ENCODE assay signal across 18 cellular contexts in the genomic region with DNA sequence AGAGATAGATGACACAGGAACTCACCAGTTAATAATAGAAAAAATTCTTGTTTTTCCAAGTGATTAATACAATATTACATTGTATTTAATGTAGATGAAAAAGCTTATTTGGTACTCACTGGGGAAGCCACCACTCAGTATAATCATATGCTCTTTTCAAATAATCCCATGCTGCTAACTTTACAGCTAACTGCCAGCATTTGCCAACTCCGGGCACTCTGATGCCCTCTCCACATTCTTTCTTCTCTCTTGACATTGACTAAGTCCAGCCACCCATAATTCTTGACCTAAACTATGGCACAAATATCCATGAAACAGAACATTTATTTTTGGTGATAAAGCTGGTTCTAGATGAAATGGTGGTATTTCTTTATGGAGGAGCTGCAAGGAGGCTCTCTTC.
DNase-seq lines count a peak whose midpoint lies in the region; ATAC-seq and TF ChIP-seq lines count a peak whose summit lies in the region.
"Had no signal": no experiment of that assay in that cellular context is flagged by ENCODE, and none has a peak within 500 bp of the region (broad histone marks: within the 10 kb centered on the region; RNA-seq: fewer than 3 reads in every experiment).

No MANE protein-coding gene starts in this region.

- H3K36me3 ChIP-seq in heart left ventricle (no peaks in the 10 kb centered on the region), thyroid gland (no peaks in the 10 kb centered on the region)
- H3K36me3 ChIP-seq: BLaER1 treated with 17β-estradiol and CSF1 and Interleukin-3, amounts not matched to agents 10 nM and 100 nM had no signal

- H3K4me3 ChIP-seq in heart left ventricle (no peak overlapping the region), thyroid gland (replicated peaks in 1 of 3) (no peak overlapping the region)
- H3K4me3 ChIP-seq: A549; BLaER1 treated with 17β-estradiol and CSF1 and Interleukin-3, amounts not matched to agents 10 nM and 100 nM had no signal

- intact Hi-C loops in heart left ventricle (cut with DNase I): no loop called here
- intact Hi-C loops in cardiac septum (cut with DNase I): no loop called here
- intact Hi-C loops in thyroid gland (cut with DNase I): no loop called here

- TF ChIP-seq CTCF in heart left ventricle (IDR thresholded peaks at IDR 0.05) (no peak), thyroid gland (IDR thresholded peaks at IDR 0.05) (no peak)

- no peak for TF ChIP-seq POLR2A in heart left ventricle (IDR thresholded peaks at IDR 0.05)
- TF ChIP-seq POLR2A in thyroid gland (IDR thresholded peaks at IDR 0.05): no peak

- H3K4me1 ChIP-seq in heart left ventricle: peaks cover 0 to 18% (median 4%) of the 10 kb centered on the region in 12 donors
- peaks cover 21 to 35% of the 10 kb centered on the region in 2 donors for H3K4me1 ChIP-seq in thyroid gland
- H3K4me1 ChIP-seq: BLaER1 treated with 17β-estradiol and CSF1 and Interleukin-3, amounts not matched to agents 10 nM and 100 nM had no signal

- H3K9me3 ChIP-seq in heart left ventricle (no peaks in the 10 kb centered on the region), thyroid gland (no peaks in the 10 kb centered on the region)
- H3K9me3 ChIP-seq: A549; BLaER1 treated with 17β-estradiol and CSF1 and Interleukin-3, amounts not matched to agents 10 nM and 100 nM; Caco-2 had no signal

- ATAC-seq in heart left ventricle (peak in 3 of 4 donors; percentile 46 to 68 (median 50)), SK-N-SH treated with all-trans-retinoic acid at 6 μM for 48 hours (peak; percentile 25; the same call in 1 of the 3 replicates)
- ATAC-seq: A549; CD8-positive, alpha-beta T cell had no signal

- DNase-seq in heart left ventricle (no peak), cardiac septum (ENCODE audit: low spot score) (no peak), NCI-H69 (lab: John Stamatoyannopoulos, UW) (peak; percentile 11), thyroid gland (peak; percentile 45 to 48), cortex of kidney (lab: John Stamatoyannopoulos, UW) (no peak), MV-4-11 (lab: John Stamatoyannopoulos, UW) (no peak)
- DNase-seq: AML-193; Caco-2; Calu3; CD4-positive, alpha-beta T cell; CD8-positive, alpha-beta T cell; DMS79 treated with DMSO at 0.1 percent for 48 hours; GF-D8 had no signal

- 48 to 76% (median 51%) methylated on average over 1 of the region's 1 CpG for WGBS in heart left ventricle, 4 donors
- 39 to 56% methylated on average over 1 of the region's 1 CpG for WGBS in thyroid gland, 2 donors

- H3K27ac ChIP-seq in heart left ventricle (no peak overlapping the region), thyroid gland (peak overlapping the region in 1 of 3 donors; percentile 11)
- H3K27ac ChIP-seq: 22Rv1; A549; BLaER1 treated with 17β-estradiol and CSF1 and Interleukin-3, amounts not matched to agents 10 nM and 100 nM; C4-2B had no signal

- H3K27me3 ChIP-seq in heart left ventricle (no peaks in the 10 kb centered on the region), thyroid gland (no peaks in the 10 kb centered on the region)
- H3K27me3 ChIP-seq: BLaER1 treated with 17β-estradiol and CSF1 and Interleukin-3, amounts not matched to agents 10 nM and 100 nM had no signal

TF ChIP-seq in SK-N-SH treated with all-trans-retinoic acid at 6 μM for 48 hours, 23 proteins besides CTCF, POLR2A, EP300 and RAD21:
- TF ChIP-seq, protein P1, sequence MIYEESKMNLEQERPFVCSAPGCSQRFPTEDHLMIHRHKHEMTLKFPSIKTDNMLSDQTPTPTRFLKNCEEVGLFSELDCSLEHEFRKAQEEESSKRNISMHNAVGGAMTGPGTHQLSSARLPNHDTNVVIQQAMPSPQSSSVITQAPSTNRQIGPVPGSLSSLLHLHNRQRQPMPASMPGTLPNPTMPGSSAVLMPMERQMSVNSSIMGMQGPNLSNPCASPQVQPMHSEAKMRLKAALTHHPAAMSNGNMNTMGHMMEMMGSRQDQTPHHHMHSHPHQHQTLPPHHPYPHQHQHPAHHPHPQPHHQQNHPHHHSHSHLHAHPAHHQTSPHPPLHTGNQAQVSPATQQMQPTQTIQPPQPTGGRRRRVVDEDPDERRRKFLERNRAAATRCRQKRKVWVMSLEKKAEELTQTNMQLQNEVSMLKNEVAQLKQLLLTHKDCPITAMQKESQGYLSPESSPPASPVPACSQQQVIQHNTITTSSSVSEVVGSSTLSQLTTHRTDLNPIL (CRISPR knock-in tag; IDR thresholded peaks at IDR 0.05; ENCODE audit: low read depth): no peak
- no peak for TF ChIP-seq PPARA (CRISPR knock-in tag; IDR thresholded peaks at IDR 0.05; ENCODE audit: borderline replicate concordance)
- no peak for TF ChIP-seq ESRRG (CRISPR knock-in tag; IDR thresholded peaks at IDR 0.05)
- TF ChIP-seq ZNF565 (CRISPR knock-in tag; conservative IDR thresholded peaks at IDR 0.05; ENCODE audit: low read depth): no peak
- no peak for TF ChIP-seq ISL1 (CRISPR knock-in tag; IDR thresholded peaks at IDR 0.05)
- TF ChIP-seq, protein P2, sequence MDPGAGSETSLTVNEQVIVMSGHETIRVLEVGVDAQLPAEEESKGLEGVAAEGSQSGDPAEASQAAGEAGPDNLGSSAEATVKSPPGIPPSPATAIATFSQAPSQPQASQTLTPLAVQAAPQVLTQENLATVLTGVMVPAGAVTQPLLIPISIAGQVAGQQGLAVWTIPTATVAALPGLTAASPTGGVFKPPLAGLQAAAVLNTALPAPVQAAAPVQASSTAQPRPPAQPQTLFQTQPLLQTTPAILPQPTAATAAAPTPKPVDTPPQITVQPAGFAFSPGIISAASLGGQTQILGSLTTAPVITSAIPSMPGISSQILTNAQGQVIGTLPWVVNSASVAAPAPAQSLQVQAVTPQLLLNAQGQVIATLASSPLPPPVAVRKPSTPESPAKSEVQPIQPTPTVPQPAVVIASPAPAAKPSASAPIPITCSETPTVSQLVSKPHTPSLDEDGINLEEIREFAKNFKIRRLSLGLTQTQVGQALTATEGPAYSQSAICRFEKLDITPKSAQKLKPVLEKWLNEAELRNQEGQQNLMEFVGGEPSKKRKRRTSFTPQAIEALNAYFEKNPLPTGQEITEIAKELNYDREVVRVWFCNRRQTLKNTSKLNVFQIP (CRISPR knock-in tag; IDR thresholded peaks at IDR 0.05; ENCODE audit: borderline replicate concordance, low read depth): no peak
- TF ChIP-seq TOX (CRISPR knock-in tag; IDR thresholded peaks at IDR 0.05; ENCODE audit: borderline replicate concordance): no peak
- no peak for TF ChIP-seq OSR1 (CRISPR knock-in tag; IDR thresholded peaks at IDR 0.05)
- no peak for TF ChIP-seq RARB (CRISPR knock-in tag; IDR thresholded peaks at IDR 0.05)
- TF ChIP-seq, protein P3, sequence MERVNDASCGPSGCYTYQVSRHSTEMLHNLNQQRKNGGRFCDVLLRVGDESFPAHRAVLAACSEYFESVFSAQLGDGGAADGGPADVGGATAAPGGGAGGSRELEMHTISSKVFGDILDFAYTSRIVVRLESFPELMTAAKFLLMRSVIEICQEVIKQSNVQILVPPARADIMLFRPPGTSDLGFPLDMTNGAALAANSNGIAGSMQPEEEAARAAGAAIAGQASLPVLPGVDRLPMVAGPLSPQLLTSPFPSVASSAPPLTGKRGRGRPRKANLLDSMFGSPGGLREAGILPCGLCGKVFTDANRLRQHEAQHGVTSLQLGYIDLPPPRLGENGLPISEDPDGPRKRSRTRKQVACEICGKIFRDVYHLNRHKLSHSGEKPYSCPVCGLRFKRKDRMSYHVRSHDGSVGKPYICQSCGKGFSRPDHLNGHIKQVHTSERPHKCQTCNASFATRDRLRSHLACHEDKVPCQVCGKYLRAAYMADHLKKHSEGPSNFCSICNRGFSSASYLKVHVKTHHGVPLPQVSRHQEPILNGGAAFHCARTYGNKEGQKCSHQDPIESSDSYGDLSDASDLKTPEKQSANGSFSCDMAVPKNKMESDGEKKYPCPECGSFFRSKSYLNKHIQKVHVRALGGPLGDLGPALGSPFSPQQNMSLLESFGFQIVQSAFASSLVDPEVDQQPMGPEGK (CRISPR knock-in tag; IDR thresholded peaks at IDR 0.05; ENCODE audit: borderline replicate concordance): no peak
- TF ChIP-seq, protein P4, sequence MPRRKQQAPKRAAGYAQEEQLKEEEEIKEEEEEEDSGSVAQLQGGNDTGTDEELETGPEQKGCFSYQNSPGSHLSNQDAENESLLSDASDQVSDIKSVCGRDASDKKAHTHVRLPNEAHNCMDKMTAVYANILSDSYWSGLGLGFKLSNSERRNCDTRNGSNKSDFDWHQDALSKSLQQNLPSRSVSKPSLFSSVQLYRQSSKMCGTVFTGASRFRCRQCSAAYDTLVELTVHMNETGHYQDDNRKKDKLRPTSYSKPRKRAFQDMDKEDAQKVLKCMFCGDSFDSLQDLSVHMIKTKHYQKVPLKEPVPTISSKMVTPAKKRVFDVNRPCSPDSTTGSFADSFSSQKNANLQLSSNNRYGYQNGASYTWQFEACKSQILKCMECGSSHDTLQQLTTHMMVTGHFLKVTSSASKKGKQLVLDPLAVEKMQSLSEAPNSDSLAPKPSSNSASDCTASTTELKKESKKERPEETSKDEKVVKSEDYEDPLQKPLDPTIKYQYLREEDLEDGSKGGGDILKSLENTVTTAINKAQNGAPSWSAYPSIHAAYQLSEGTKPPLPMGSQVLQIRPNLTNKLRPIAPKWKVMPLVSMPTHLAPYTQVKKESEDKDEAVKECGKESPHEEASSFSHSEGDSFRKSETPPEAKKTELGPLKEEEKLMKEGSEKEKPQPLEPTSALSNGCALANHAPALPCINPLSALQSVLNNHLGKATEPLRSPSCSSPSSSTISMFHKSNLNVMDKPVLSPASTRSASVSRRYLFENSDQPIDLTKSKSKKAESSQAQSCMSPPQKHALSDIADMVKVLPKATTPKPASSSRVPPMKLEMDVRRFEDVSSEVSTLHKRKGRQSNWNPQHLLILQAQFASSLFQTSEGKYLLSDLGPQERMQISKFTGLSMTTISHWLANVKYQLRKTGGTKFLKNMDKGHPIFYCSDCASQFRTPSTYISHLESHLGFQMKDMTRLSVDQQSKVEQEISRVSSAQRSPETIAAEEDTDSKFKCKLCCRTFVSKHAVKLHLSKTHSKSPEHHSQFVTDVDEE (CRISPR knock-in tag; IDR thresholded peaks at IDR 0.05): no peak
- TF ChIP-seq SNAI2 (CRISPR knock-in tag; IDR thresholded peaks at IDR 0.05): no peak
- no peak for TF ChIP-seq BACH2 (CRISPR knock-in tag; IDR thresholded peaks at IDR 0.05; ENCODE audit: borderline replicate concordance)
- no peak for TF ChIP-seq ZNF70 (CRISPR knock-in tag; IDR thresholded peaks at IDR 0.05)
- no peak for TF ChIP-seq ZFP3 (CRISPR knock-in tag; IDR thresholded peaks at IDR 0.05)
- no peak for TF ChIP-seq ARNTL (CRISPR knock-in tag; IDR thresholded peaks at IDR 0.05; ENCODE audit: borderline replicate concordance, low read depth)

Comparison
In these comparisons a context has a peak if more than half of its experiments do, and no peak if none do; other contexts are left out.
1. DNase-seq: peak in NCI-H69 (single experiment) and thyroid gland (2 of 2); none in heart left ventricle (0 of 5), cardiac septum (single experiment), cortex of kidney (single experiment) and MV-4-11 (single experiment).